1 cellular context compared by ENCODE assay signal in the genomic region with DNA sequence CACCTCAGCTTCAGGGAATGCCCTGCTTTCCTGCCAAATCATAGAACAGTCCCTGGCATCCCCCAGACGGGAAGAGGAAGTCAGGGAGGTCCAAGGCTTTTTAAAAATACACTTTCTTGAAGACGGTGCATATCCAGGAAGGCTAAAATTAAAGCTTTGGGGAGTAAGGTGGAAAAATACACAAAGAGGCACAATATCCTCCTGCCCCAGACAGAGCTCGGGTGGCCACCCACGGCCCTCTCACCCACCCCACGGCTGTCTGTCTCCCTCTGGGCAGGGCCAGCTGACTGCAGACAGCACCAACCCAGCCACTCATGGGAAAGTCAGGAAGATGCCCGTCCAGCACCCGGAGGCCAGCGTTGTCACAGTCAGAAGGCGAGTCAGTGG.
TF ChIP-seq lines count a peak whose summit lies in the region.

No MANE protein-coding gene starts in this region.

TF ChIP-seq in GM23338, 12 proteins besides CTCF, POLR2A, EP300 and RAD21 (continued from another document):
- TF ChIP-seq, protein P1, sequence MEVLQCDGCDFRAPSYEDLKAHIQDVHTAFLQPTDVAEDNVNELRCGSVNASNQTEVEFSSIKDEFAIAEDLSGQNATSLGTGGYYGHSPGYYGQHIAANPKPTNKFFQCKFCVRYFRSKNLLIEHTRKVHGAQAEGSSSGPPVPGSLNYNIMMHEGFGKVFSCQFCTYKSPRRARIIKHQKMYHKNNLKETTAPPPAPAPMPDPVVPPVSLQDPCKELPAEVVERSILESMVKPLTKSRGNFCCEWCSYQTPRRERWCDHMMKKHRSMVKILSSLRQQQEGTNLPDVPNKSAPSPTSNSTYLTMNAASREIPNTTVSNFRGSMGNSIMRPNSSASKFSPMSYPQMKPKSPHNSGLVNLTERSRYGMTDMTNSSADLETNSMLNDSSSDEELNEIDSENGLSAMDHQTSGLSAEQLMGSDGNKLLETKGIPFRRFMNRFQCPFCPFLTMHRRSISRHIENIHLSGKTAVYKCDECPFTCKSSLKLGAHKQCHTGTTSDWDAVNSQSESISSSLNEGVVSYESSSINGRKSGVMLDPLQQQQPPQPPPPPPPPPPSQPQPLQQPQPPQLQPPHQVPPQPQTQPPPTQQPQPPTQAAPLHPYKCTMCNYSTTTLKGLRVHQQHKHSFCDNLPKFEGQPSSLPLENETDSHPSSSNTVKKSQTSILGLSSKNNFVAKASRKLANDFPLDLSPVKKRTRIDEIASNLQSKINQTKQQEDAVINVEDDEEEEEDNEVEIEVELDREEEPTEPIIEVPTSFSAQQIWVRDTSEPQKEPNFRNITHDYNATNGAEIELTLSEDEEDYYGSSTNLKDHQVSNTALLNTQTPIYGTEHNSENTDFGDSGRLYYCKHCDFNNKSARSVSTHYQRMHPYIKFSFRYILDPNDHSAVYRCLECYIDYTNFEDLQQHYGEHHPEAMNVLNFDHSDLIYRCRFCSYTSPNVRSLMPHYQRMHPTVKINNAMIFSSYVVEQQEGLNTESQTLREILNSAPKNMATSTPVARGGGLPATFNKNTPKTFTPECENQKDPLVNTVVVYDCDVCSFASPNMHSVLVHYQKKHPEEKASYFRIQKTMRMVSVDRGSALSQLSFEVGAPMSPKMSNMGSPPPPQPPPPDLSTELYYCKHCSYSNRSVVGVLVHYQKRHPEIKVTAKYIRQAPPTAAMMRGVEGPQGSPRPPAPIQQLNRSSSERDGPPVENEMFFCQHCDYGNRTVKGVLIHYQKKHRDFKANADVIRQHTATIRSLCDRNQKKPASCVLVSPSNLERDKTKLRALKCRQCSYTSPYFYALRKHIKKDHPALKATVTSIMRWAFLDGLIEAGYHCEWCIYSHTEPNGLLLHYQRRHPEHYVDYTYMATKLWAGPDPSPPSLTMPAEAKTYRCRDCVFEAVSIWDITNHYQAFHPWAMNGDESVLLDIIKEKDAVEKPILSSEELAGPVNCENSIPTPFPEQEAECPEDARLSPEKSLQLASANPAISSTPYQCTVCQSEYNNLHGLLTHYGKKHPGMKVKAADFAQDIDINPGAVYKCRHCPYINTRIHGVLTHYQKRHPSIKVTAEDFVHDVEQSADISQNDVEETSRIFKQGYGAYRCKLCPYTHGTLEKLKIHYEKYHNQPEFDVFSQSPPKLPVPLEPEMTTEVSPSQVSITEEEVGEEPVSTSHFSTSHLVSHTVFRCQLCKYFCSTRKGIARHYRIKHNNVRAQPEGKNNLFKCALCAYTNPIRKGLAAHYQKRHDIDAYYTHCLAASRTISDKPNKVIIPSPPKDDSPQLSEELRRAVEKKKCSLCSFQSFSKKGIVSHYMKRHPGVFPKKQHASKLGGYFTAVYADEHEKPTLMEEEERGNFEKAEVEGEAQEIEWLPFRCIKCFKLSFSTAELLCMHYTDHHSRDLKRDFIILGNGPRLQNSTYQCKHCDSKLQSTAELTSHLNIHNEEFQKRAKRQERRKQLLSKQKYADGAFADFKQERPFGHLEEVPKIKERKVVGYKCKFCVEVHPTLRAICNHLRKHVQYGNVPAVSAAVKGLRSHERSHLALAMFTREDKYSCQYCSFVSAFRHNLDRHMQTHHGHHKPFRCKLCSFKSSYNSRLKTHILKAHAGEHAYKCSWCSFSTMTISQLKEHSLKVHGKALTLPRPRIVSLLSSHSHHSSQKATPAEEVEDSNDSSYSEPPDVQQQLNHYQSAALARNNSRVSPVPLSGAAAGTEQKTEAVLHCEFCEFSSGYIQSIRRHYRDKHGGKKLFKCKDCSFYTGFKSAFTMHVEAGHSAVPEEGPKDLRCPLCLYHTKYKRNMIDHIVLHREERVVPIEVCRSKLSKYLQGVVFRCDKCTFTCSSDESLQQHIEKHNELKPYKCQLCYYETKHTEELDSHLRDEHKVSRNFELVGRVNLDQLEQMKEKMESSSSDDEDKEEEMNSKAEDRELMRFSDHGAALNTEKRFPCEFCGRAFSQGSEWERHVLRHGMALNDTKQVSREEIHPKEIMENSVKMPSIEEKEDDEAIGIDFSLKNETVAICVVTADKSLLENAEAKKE (CRISPR knock-in tag; IDR thresholded peaks at IDR 0.05) = no peak
- TF ChIP-seq NANOG (IDR thresholded peaks at IDR 0.05; ENCODE audit: borderline replicate concordance) (no peak), STAT1 (IDR thresholded peaks at IDR 0.05; ENCODE audit: unreplicated experiment) (no peak), ZNF114 (CRISPR knock-in tag; IDR thresholded peaks at IDR 0.05) (no peak), JUNB (IDR thresholded peaks at IDR 0.05; ENCODE audit: unreplicated experiment) (no peak)
- TF ChIP-seq, protein P2, sequence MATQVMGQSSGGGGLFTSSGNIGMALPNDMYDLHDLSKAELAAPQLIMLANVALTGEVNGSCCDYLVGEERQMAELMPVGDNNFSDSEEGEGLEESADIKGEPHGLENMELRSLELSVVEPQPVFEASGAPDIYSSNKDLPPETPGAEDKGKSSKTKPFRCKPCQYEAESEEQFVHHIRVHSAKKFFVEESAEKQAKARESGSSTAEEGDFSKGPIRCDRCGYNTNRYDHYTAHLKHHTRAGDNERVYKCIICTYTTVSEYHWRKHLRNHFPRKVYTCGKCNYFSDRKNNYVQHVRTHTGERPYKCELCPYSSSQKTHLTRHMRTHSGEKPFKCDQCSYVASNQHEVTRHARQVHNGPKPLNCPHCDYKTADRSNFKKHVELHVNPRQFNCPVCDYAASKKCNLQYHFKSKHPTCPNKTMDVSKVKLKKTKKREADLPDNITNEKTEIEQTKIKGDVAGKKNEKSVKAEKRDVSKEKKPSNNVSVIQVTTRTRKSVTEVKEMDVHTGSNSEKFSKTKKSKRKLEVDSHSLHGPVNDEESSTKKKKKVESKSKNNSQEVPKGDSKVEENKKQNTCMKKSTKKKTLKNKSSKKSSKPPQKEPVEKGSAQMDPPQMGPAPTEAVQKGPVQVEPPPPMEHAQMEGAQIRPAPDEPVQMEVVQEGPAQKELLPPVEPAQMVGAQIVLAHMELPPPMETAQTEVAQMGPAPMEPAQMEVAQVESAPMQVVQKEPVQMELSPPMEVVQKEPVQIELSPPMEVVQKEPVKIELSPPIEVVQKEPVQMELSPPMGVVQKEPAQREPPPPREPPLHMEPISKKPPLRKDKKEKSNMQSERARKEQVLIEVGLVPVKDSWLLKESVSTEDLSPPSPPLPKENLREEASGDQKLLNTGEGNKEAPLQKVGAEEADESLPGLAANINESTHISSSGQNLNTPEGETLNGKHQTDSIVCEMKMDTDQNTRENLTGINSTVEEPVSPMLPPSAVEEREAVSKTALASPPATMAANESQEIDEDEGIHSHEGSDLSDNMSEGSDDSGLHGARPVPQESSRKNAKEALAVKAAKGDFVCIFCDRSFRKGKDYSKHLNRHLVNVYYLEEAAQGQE (IDR thresholded peaks at IDR 0.05; ENCODE audit: unreplicated experiment) = no peak
